Comparison of ENCODE assay signal across 15 cellular contexts in the genomic region with DNA sequence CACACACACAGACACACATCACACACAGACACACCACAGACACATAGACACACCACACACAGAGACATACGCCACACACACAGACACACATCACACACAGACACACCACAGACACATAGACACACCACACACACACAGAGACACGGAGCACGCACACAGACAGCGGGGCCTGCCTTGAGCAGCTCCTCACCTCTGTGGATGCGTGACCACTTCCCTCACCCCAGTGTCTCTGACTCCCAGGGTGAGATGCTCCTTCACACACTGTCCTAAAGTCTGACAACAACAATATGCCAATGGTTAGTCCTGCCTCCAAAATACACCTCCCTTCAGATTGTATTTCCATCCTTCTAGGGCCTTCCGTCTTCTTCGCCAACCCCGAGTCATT. TPM values are rescaled to one million over a fixed set of nuclear protein-coding genes. Genes with fewer than 3 reads are reported as not detected.
A peak's percentile ranks its signal among the peaks of the same experiment; 100 is the strongest.
DNase-seq lines count a peak whose midpoint lies in the region; ATAC-seq and TF ChIP-seq lines count a peak whose summit lies in the region.
"Had no signal": no experiment of that assay in that cellular context is flagged by ENCODE, and none has a peak within 500 bp of the region (broad histone marks: within the 10 kb centered on the region; RNA-seq: fewer than 3 reads in every experiment).

No MANE protein-coding gene starts in this region.

- H3K36me3 Mint-ChIP-seq in Caco-2 (ENCODE audit: insufficient read depth, unreplicated experiment): no peaks in the 10 kb centered on the region
- H3K36me3 Mint-ChIP-seq in IgD-negative memory B cell: no peaks in the 10 kb centered on the region

- H3K9me3 ChIP-seq in Caco-2: no peaks in the 10 kb centered on the region
- no peaks in the 10 kb centered on the region for H3K9me3 ChIP-seq in mammary epithelial cell (replicated peaks; ENCODE audit: insufficient read depth, low read length)
- no peaks in the 10 kb centered on the region for H3K9me3 ChIP-seq in osteoblast (ENCODE audit: low read depth, low read length)
- no peaks in the 10 kb centered on the region for H3K9me3 ChIP-seq in testis

- H2AFZ ChIP-seq in mammary epithelial cell (ENCODE audit: low read depth, low read length) (no peak overlapping the region), osteoblast (ENCODE audit: low read length) (no peak overlapping the region)

- no peaks in the 10 kb centered on the region for H3K79me2 ChIP-seq in mammary epithelial cell (ENCODE audit: insufficient read depth, low read length)
- H3K79me2 ChIP-seq in osteoblast (ENCODE audit: insufficient read depth, low read length): no peaks in the 10 kb centered on the region

- DNase-seq in Caco-2: no peak
- no peak for DNase-seq in mammary epithelial cell
- no peak for DNase-seq in osteoblast (ENCODE audit: insufficient read length, low spot score, missing footprints)
- no peak for DNase-seq in testis
- DNase-seq in D341Med (ENCODE audit: low spot score): no peak
- DNase-seq: amygdala; GDM1; NCI-H1105 treated with DMSO at 0.1 percent for 48 hours; NCI-H510A treated with DMSO at 0.1 percent for 48 hours; stimulated activated naive CD8-positive, alpha-beta T cell treated with anti-CD3 and anti-CD28 coated beads, Interleukin-15, amount 100 ng/mL, for 72 hours; T-helper 9 cell had no signal

- H3K9ac ChIP-seq in mammary epithelial cell (ENCODE audit: insufficient read depth, low read length): no peak overlapping the region

- H3K4me3 Mint-ChIP-seq in Caco-2 (ENCODE audit: unreplicated experiment) (no peak overlapping the region), IgD-negative memory B cell (peak overlapping the region in 3 of 4 donors; percentile 58 to 70 (median 61))

- H4K20me1 ChIP-seq in mammary epithelial cell (ENCODE audit: insufficient read depth, low read length) (no peaks in the 10 kb centered on the region), osteoblast (ENCODE audit: insufficient read depth, low read length) (no peaks in the 10 kb centered on the region)

- CTCF ChIA-PET in Caco-2 (lab: Charles Lee): interaction anchor here (1.3 kb wide), 1 partner anchor 10 kb away, joined by 3 read pairs; no protein-coding TSS in a partner anchor
- CTCF ChIA-PET in mammary epithelial cell (lab: Charles Lee; ENCODE audit: low non-redundant PET): interaction anchor here (0.8 to 1.2 kb wide), 2 partner anchors 29 to 98 kb away, joined by 4 to 15 read pairs; no protein-coding TSS in a partner anchor

- BruUV-seq in Caco-2 (replicated peaks; lab: Mats Ljungman, UMichigan): no TSS peak
- no TSS peak for BruUV-seq in mammary epithelial cell (replicated peaks; lab: Mats Ljungman, UMichigan)

- no peak for TF ChIP-seq POLR2A in testis (IDR thresholded peaks at IDR 0.05)

- POLR2A ChIA-PET in Caco-2 (lab: Charles Lee): no interaction called here

- dilution Hi-C loops in mammary epithelial cell (cut with HindIII; ENCODE audit: low sequenced_read_pairs): no loop called here

- H3K4me1 ChIP-seq in Caco-2: peaks cover 25% of the 10 kb centered on the region
- peaks cover 56% of the 10 kb centered on the region for H3K4me1 ChIP-seq in mammary epithelial cell (ENCODE audit: insufficient read depth, low read length)
- H3K4me1 ChIP-seq in osteoblast (ENCODE audit: insufficient read depth, low read length): peaks cover 47% of the 10 kb centered on the region
- peaks cover 13% of the 10 kb centered on the region for H3K4me1 ChIP-seq in testis

- no peak overlapping the region for H3K4me3 ChIP-seq in Caco-2 (ENCODE audit: low read depth, low read length)
- no peak overlapping the region for H3K4me3 ChIP-seq in mammary epithelial cell (replicated peaks in 1 of 3; ENCODE audit: insufficient read depth in 1 of 3, low read depth in 2 of 3, low read length in 3 of 3)
- no peak overlapping the region for H3K4me3 ChIP-seq in osteoblast (ENCODE audit: insufficient read depth, low read length)
- H3K4me3 ChIP-seq in testis: no peak overlapping the region
- H3K4me3 ChIP-seq: dorsolateral prefrontal cortex had no signal

- peak overlapping the region; percentile 95 for H3K27ac ChIP-seq in mammary epithelial cell (ENCODE audit: insufficient read depth, low read depth, low read length)
- H3K27ac ChIP-seq in osteoblast (ENCODE audit: low read depth, low read length): peak overlapping the region; percentile 98
- no peak overlapping the region for H3K27ac ChIP-seq in testis

- peaks cover 32% of the 10 kb centered on the region for H3K4me1 Mint-ChIP-seq in Caco-2 (ENCODE audit: low read depth, unreplicated experiment)
- peaks cover 61 to 77% (median 72%) of the 10 kb centered on the region in 3 donors for H3K4me1 Mint-ChIP-seq in IgD-negative memory B cell

- H3K36me3 ChIP-seq in Caco-2 (ENCODE audit: control insufficient read depth, insufficient read depth, low read length) (no peaks in the 10 kb centered on the region), mammary epithelial cell (ENCODE audit: insufficient read depth, low read length) (no peaks in the 10 kb centered on the region), osteoblast (ENCODE audit: insufficient read depth, low read length) (no peaks in the 10 kb centered on the region), testis (ENCODE audit: low read depth, missing control alignments) (no peaks in the 10 kb centered on the region)

- H3K27ac Mint-ChIP-seq in Caco-2 (ENCODE audit: unreplicated experiment): peak overlapping the region; percentile 3
- H3K27ac Mint-ChIP-seq in IgD-negative memory B cell: peak overlapping the region in 2 of 3 donors; percentile 12 to 19

- H3K27me3 Mint-ChIP-seq in Caco-2 (ENCODE audit: insufficient read depth, unreplicated experiment) (no peaks in the 10 kb centered on the region), IgD-negative memory B cell (peaks cover 5% of the 10 kb centered on the region)
- H3K27me3 Mint-ChIP-seq: stimulated activated naive CD8-positive, alpha-beta T cell treated with anti-CD3 and anti-CD28 coated beads, Interleukin-15, amount 100 ng/mL, for 72 hours had no signal

- ATAC-seq in GM19351 (IDR thresholded peaks at IDR 0.05; ENCODE audit: unreplicated experiment): no peak
- ATAC-seq: stimulated activated naive CD8-positive, alpha-beta T cell treated with anti-CD3 and anti-CD28 coated beads, Interleukin-15, amount 100 ng/mL, for 72 hours had no signal

- 94% methylated on average over 7 of the region's 8 CpGs for WGBS in mammary epithelial cell (ENCODE audit: low coverage, missing lambda C conversion rate)
- WGBS in testis, 2 donors: 88 to 91% methylated on average over 5 to 8 of the region's 8 CpGs

- no peaks in the 10 kb centered on the region for H3K9me3 Mint-ChIP-seq in Caco-2 (ENCODE audit: unreplicated experiment)
- no peaks in the 10 kb centered on the region for H3K9me3 Mint-ChIP-seq in IgD-negative memory B cell
- H3K9me3 Mint-ChIP-seq: stimulated activated naive CD8-positive, alpha-beta T cell treated with anti-CD3 and anti-CD28 coated beads, Interleukin-15, amount 100 ng/mL, for 72 hours had no signal

- TF ChIP-seq CTCF in Caco-2 (IDR thresholded peaks at IDR 0.05; ENCODE audit: insufficient read depth in 1 of 2, low read depth in 1 of 2, low read length in 1 of 2, severe bottlenecking in 1 of 2, unreplicated experiment in 1 of 2) (no peak), mammary epithelial cell (conservative IDR thresholded peaks at IDR 0.05 in 1 of 2, IDR thresholded peaks at IDR 0.05 in 1 of 2; ENCODE audit: extremely low read depth in 1 of 2, insufficient read depth in 1 of 2, low read depth in 1 of 2, low read length in 2 of 2) (no peak), osteoblast (IDR thresholded peaks at IDR 0.05; ENCODE audit: extremely low read depth, low read depth, low read length) (no peak), testis (IDR thresholded peaks at IDR 0.05) (no peak)

- no peaks in the 10 kb centered on the region for H3K27me3 ChIP-seq in Caco-2 (replicated peaks; ENCODE audit: control insufficient read depth, insufficient read depth, low read length)
- no peaks in the 10 kb centered on the region for H3K27me3 ChIP-seq in mammary epithelial cell (ENCODE audit: insufficient read depth, low read length)
- H3K27me3 ChIP-seq in osteoblast (ENCODE audit: insufficient read depth, low read length): no peaks in the 10 kb centered on the region
- H3K27me3 ChIP-seq in testis: no peaks in the 10 kb centered on the region
- H3K27me3 ChIP-seq: dorsolateral prefrontal cortex, foreskin keratinocyte had no signal

- intact Hi-C loops in Caco-2 (cut with micrococcal nuclease; ENCODE audit: unreplicated experiment) (no loop called here), mammary epithelial cell (cut with micrococcal nuclease) (no loop called here), testis (cut with DNase I; ENCODE audit: low total_unique reads) (no loop called here)

- in situ Hi-C loops in mammary epithelial cell (cut with MboI; ENCODE audit: low sequenced_read_pairs in 2 of 2): loop anchor here in 1 of 2 donors (5.0 to 25.0 kb wide), 2 partner anchors 44 to 499 kb away; a partner anchor contains a TSS

- H3K4me2 ChIP-seq in mammary epithelial cell (ENCODE audit: insufficient read depth, low read depth, low read length) (no peak overlapping the region), osteoblast (ENCODE audit: insufficient read depth, low read length) (peak overlapping the region; percentile 80)

RNA-seq across cellular contexts. Expression of a gene that starts 48.2 kb away (rescaled TPM):
- 8.6 and 9.4 TPM in 2 replicates for total RNA-seq in Caco-2 (2022)
- 31.0 TPM for polyA plus RNA-seq in IgD-negative memory B cell
- 10 to 100 TPM; 16.3 to 37.5 TPM for total RNA-seq in mammary epithelial cell
- polyA plus RNA-seq in mammary epithelial cell: 21.0 TPM
- 11.8 TPM for polyA minus RNA-seq in mammary epithelial cell
- 16.2 and 17.4 TPM in 2 replicates for total RNA-seq in osteoblast
- total RNA-seq in testis: 10 to 100 TPM; 10.3 to 13.3 TPM
- polyA plus RNA-seq in testis (ENCODE audit: insufficient read depth, low read depth, low replicate concordance): 7.1 TPM

Comparison
In these comparisons a context has a peak if more than half of its experiments do, and no peak if none do; other contexts are left out.
1. H3K27ac ChIP-seq: peak in mammary epithelial cell (single experiment) and osteoblast (single experiment); none in testis (0 of 2).